In genomic region chr4:26001816-26002215, GRCh38 we compare ENCODE assay signal across 28 cellular contexts.
"Had no signal": no experiment of that assay in that cellular context is flagged by ENCODE, and none has a peak within 500 bp of the region (broad histone marks: within the 10 kb centered on the region; RNA-seq: fewer than 3 reads in every experiment).

No MANE protein-coding gene starts in this region.

- H3K4me3 ChIP-seq: ovary, psoas muscle, right lobe of liver, sigmoid colon, stomach, thoracic aorta, thyroid gland, tibial nerve, upper lobe of left lung, vagina had no signal

- H3K27me3 ChIP-seq: ovary, right lobe of liver, sigmoid colon, stomach, thyroid gland, tibial nerve, upper lobe of left lung, vagina had no signal

- H3K36me3 Mint-ChIP-seq: natural killer cell treated with Interleukin-12 subunit alpha and Interleukin-12 subunit beta and Interleukin-15 and Interleukin-18, amount 100 ng/mL, for 72 hours; stimulated activated effector memory CD8-positive, alpha-beta T cell treated with anti-CD3 and anti-CD28 coated beads, Interleukin-12 subunit alpha, Interleukin-12 subunit beta, amount 100 ng/mL, for 72 hours had no signal

- H3K4me1 Mint-ChIP-seq: stimulated activated effector memory CD8-positive, alpha-beta T cell treated with anti-CD3 and anti-CD28 coated beads, Interleukin-12 subunit alpha, Interleukin-12 subunit beta, amount 100 ng/mL, for 72 hours; stimulated activated naive B cell treated with anti-CD40 and anti-IgM and Interleukin-4, amounts not matched to agents 10 μg/mL and 1 μg/mL and 100 μg/mL, for 72 hours had no signal

- H3K36me3 ChIP-seq: ovary, right lobe of liver, sigmoid colon, stomach, thoracic aorta, thyroid gland, tibial nerve, upper lobe of left lung, vagina had no signal

- H3K9me3 Mint-ChIP-seq: neural crest cell; stimulated activated effector memory CD8-positive, alpha-beta T cell treated with anti-CD3 and anti-CD28 coated beads, Interleukin-12 subunit alpha, Interleukin-12 subunit beta, amount 100 ng/mL, for 72 hours; stimulated activated naive B cell treated with anti-CD40 and anti-IgM and Interleukin-4, amounts not matched to agents 10 μg/mL and 1 μg/mL and 100 μg/mL, for 72 hours; stimulated activated naive CD8-positive, alpha-beta T cell treated with anti-CD3 and anti-CD28 coated beads, Interleukin-15, Interleukin-2, amounts not matched to agents 100 ng/mL and 50 ng/mL, for 24 hours had no signal

- H3K9me3 ChIP-seq: ovary, psoas muscle, right lobe of liver, sigmoid colon, stomach, thoracic aorta, thyroid gland, tibial nerve, upper lobe of left lung, vagina had no signal

- H3K27ac ChIP-seq: ovary, parathyroid adenoma, psoas muscle, right lobe of liver, sigmoid colon, stomach, thoracic aorta, thyroid gland, tibial nerve, upper lobe of left lung, vagina had no signal

- H3K4me1 ChIP-seq: parathyroid adenoma, psoas muscle, right lobe of liver, sigmoid colon, stomach, thyroid gland, tibial nerve, upper lobe of left lung, vagina had no signal

- H3K4me3 Mint-ChIP-seq: natural killer cell treated with Interleukin-12 subunit alpha and Interleukin-12 subunit beta and Interleukin-15 and Interleukin-18, amount 100 ng/mL, for 72 hours; nephron progenitor cell; neural crest cell; stimulated activated effector memory CD8-positive, alpha-beta T cell treated with anti-CD3 and anti-CD28 coated beads, Interleukin-12 subunit alpha, Interleukin-12 subunit beta, amount 100 ng/mL, for 72 hours; stimulated activated naive B cell treated with anti-CD40 and anti-IgM and Interleukin-4, amounts not matched to agents 10 μg/mL and 1 μg/mL and 100 μg/mL, for 72 hours; stimulated activated naive CD8-positive, alpha-beta T cell treated with anti-CD3 and anti-CD28 coated beads, Interleukin-15, Interleukin-2, amounts not matched to agents 100 ng/mL and 50 ng/mL, for 24 hours had no signal

- H3K27ac Mint-ChIP-seq: natural killer cell treated with Interleukin-12 subunit alpha and Interleukin-12 subunit beta and Interleukin-15 and Interleukin-18, amount 100 ng/mL, for 72 hours; nephron progenitor cell; progenitor cell of endocrine pancreas; stimulated activated effector memory CD8-positive, alpha-beta T cell treated with anti-CD3 and anti-CD28 coated beads, Interleukin-12 subunit alpha, Interleukin-12 subunit beta, amount 100 ng/mL, for 72 hours; stimulated activated naive B cell treated with anti-CD40 and anti-IgM and Interleukin-4, amounts not matched to agents 10 μg/mL and 1 μg/mL and 100 μg/mL, for 72 hours; stimulated activated naive CD8-positive, alpha-beta T cell treated with anti-CD3 and anti-CD28 coated beads, Interleukin-15, Interleukin-2, amounts not matched to agents 100 ng/mL and 50 ng/mL, for 24 hours had no signal

- H3K27me3 Mint-ChIP-seq: progenitor cell of endocrine pancreas had no signal

- ATAC-seq: natural killer cell treated with Interleukin-12 subunit alpha and Interleukin-12 subunit beta and Interleukin-15 and Interleukin-18, amount 100 ng/mL, for 72 hours; psoas muscle; right cardiac atrium; stimulated activated effector memory CD8-positive, alpha-beta T cell treated with anti-CD3 and anti-CD28 coated beads, Interleukin-12 subunit alpha, Interleukin-12 subunit beta, amount 100 ng/mL, for 72 hours; stimulated activated naive B cell treated with anti-CD40 and anti-IgM and Interleukin-4, amounts not matched to agents 10 μg/mL and 1 μg/mL and 100 μg/mL, for 72 hours had no signal

- DNase-seq: nephron progenitor cell; occipital lobe; ovary; posterior cingulate gyrus; psoas muscle; right cardiac atrium; right lobe of liver; sigmoid colon; small intestine; stimulated activated CD4-positive, alpha-beta T cell treated with anti-CD3 and anti-CD28 coated beads, Interleukin-15, amount 100 ng/mL, for 24 hours; stimulated activated CD4-positive, alpha-beta T cell treated with anti-CD3 and anti-CD28 coated beads, Interleukin-2, amount 100 ng/mL, for 24 hours; stimulated activated CD4-positive, alpha-beta T cell treated with anti-CD3 and anti-CD28 coated beads, Interleukin-2, amount 100 ng/mL, for 48 hours; stimulated activated CD4-positive, alpha-beta T cell treated with anti-CD3 and anti-CD28 coated beads, Interleukin-4, amount 100 ng/mL, for 24 hours; stimulated activated naive B cell treated with anti-CD40 and anti-IgM and Interleukin-4, amounts not matched to agents 10 μg/mL and 1 μg/mL and 100 μg/mL, for 72 hours; stimulated activated naive CD4-positive, alpha-beta T cell treated with Interleukin-2 at 50 U/mL for 16 hours; stomach; thyroid gland; trophoblast cell; upper lobe of left lung had no signal
